8 cellular contexts compared by ENCODE assay signal in the genomic region with DNA sequence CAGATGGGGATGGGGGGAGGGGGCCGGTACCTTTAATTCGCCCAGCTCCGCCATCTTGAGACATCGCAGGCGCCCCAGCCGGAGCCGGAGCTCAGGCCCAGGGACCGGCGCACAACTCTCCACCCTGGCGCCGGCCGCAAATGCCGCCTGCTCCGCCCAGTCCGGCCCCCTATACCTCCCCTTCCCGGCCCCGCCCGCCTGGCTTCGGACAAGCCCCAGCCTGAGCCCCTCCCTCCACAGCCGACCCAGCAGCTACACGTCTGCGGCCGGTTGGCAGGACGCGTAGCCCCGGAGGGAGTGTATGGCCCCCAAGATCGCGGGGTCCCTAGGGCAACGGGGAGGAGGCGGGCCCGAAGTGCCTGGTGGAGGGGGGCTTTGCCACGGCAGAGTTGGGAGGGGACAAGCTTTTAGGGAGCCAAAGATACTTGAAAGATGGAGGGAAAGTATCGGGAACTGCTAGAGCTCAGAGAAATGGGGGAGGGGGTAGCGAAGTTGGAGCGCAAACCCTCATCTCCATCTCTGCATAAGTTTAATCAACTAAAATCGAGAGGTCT. TPM values are rescaled to one million over a fixed set of nuclear protein-coding genes. Genes with fewer than 3 reads are reported as not detected.
DNase-seq lines count a peak whose midpoint lies in the region; ATAC-seq and TF ChIP-seq lines count a peak whose summit lies in the region.

A gene (minus strand): TSS at position 145 of the 554 bp plus-strand sequence. CDS start 91 bp downstream, at position 54.

- peak within 1 kb of the TSS; percentile 74 for H3K4me3 ChIP-seq in lower leg skin (ENCODE audit: low read depth, poor library complexity, severe bottlenecking)

- WGBS in lower leg skin, 2 donors: 1 to 2% methylated on average over 32 of the region's 36 CpGs

- DNase-seq in CD14-positive monocyte (ENCODE audit: low spot score) (peak; percentile 82), NCI-H748 treated with DMSO at 0.1 percent for 48 hours (lab: John Stamatoyannopoulos, UW) (peak; percentile 90), dermis microvascular lymphatic vessel endothelial cell (ENCODE audit: low read depth in 2 of 2) (peak; percentile 80 to 97), lower leg skin (ENCODE audit: low spot score in 2 of 2) (peak; percentile 93 to 99)
- DNase-seq in activated CD4-positive, alpha-beta memory T cell treated with anti-CD3 and anti-CD28 coated beads for 36 hours: peak; percentile 93
- peak; percentile 74 to 84 for DNase-seq in stimulated activated CD4-positive, alpha-beta T cell treated with anti-CD3 and anti-CD28 coated beads, Interleukin-4, amount 100 ng/mL, for 4 hours

- no peak for TF ChIP-seq POLR2A in lower leg skin (IDR thresholded peaks at IDR 0.05)

- H3K27me3 Mint-ChIP-seq in CD14-positive monocyte (ENCODE audit: low read depth in 3 of 3): peaks cover 0 to 4% (median 2%) of the 10 kb centered on the region in 3 donors
- no peaks in the 10 kb centered on the region for H3K27me3 Mint-ChIP-seq in activated CD4-positive, alpha-beta memory T cell treated with anti-CD3 and anti-CD28 coated beads for 36 hours

- intact Hi-C loops in CD14-positive monocyte (cut with micrococcal nuclease): loop anchor here in 1 of 2 donors (5.0 kb wide), 1 partner anchor 58 kb away; a partner anchor contains a TSS
- intact Hi-C loops in activated CD4-positive, alpha-beta memory T cell treated with anti-CD3 and anti-CD28 coated beads for 36 hours (cut with micrococcal nuclease): loop anchor here (1.0 to 5.0 kb wide), 7 partner anchors 26 to 177 kb away; a partner anchor contains a TSS
- intact Hi-C loops in lower leg skin (cut with DNase I; ENCODE audit: low total_unique reads): no loop called here

- peak within 1 kb of the TSS; percentile 97 to 98 for H3K4me3 Mint-ChIP-seq in CD14-positive monocyte
- peak within 1 kb of the TSS; percentile 90 for H3K4me3 Mint-ChIP-seq in activated CD4-positive, alpha-beta memory T cell treated with anti-CD3 and anti-CD28 coated beads for 36 hours

- peak; percentile 78 for ATAC-seq in GM19395 (IDR thresholded peaks at IDR 0.05; ENCODE audit: unreplicated experiment)
- ATAC-seq in HG03558 (IDR thresholded peaks at IDR 0.05; ENCODE audit: extremely low read depth, unreplicated experiment): peak; percentile 76

- POLR2A ChIA-PET in activated CD4-positive, alpha-beta memory T cell treated with anti-CD3 and anti-CD28 coated beads for 36 hours (lab: Charles Lee): interaction anchor here (0.6 to 3.5 kb wide), 21 partner anchors 10 to 578 kb away, joined by 3 to 26 read pairs (median 5); a partner anchor contains a TSS

- H3K27ac Mint-ChIP-seq in CD14-positive monocyte: peak within 1 kb of the TSS; percentile 87 to 95 (median 93)
- H3K27ac Mint-ChIP-seq in activated CD4-positive, alpha-beta memory T cell treated with anti-CD3 and anti-CD28 coated beads for 36 hours: peak within 1 kb of the TSS; percentile 76

- peaks cover 28 to 32% of the 10 kb centered on the region in 2 donors for H3K36me3 Mint-ChIP-seq in CD14-positive monocyte
- peaks cover 8% of the 10 kb centered on the region for H3K36me3 Mint-ChIP-seq in activated CD4-positive, alpha-beta memory T cell treated with anti-CD3 and anti-CD28 coated beads for 36 hours

- peaks cover 0 to 1% (median 0%) of the 10 kb centered on the region in 7 donors for H3K9me3 Mint-ChIP-seq in CD14-positive monocyte
- no peaks in the 10 kb centered on the region for H3K9me3 Mint-ChIP-seq in activated CD4-positive, alpha-beta memory T cell treated with anti-CD3 and anti-CD28 coated beads for 36 hours

- CTCF ChIA-PET in activated CD4-positive, alpha-beta memory T cell treated with anti-CD3 and anti-CD28 coated beads for 36 hours (lab: Charles Lee): interaction anchor here (0.6 to 7.0 kb wide), 16 partner anchors 12 to 153 kb away, joined by 3 to 158 read pairs (median 4); a partner anchor contains a TSS

- H3K4me1 Mint-ChIP-seq in CD14-positive monocyte: peaks cover 14% of the 10 kb centered on the region
- H3K4me1 Mint-ChIP-seq in activated CD4-positive, alpha-beta memory T cell treated with anti-CD3 and anti-CD28 coated beads for 36 hours (ENCODE audit: low read depth): peaks cover 15% of the 10 kb centered on the region

- TF ChIP-seq CTCF in CD14-positive monocyte (IDR thresholded peaks at IDR 0.05): no peak
- TF ChIP-seq CTCF in lower leg skin (IDR thresholded peaks at IDR 0.05): no peak

RNA-seq across cellular contexts. Expression of the gene that starts here (rescaled TPM):
- 1 to 10 TPM; 7.2 to 8.8 TPM for polyA plus RNA-seq in CD14-positive monocyte
- total RNA-seq in activated CD4-positive, alpha-beta memory T cell treated with anti-CD3 and anti-CD28 coated beads for 36 hours: 10 to 100 TPM; 17.8 to 17.9 TPM
- total RNA-seq in dermis microvascular lymphatic vessel endothelial cell: 4.5 and 6.4 TPM in 2 replicates
- total RNA-seq in lower leg skin: 10 to 100 TPM; 22.8 to 47.7 (median 33.0) TPM

Comparison
In these comparisons a context has a peak if more than half of its experiments do, and no peak if none do; other contexts are left out.
1. Peak in every context shown above with its lines: DNase-seq, ATAC-seq and H3K4me3 ChIP-seq.